15 cellular contexts compared by ENCODE assay signal in genomic region chr5:35877655-35878054, GRCh38. TPM values are rescaled to one million over a fixed set of nuclear protein-coding genes. Genes with fewer than 3 reads are reported as not detected.
DNase-seq lines count a peak whose midpoint lies in the region; ATAC-seq and TF ChIP-seq lines count a peak whose summit lies in the region.
"Had no signal": no experiment of that assay in that cellular context is flagged by ENCODE, and none has a peak within 500 bp of the region (broad histone marks: within the 10 kb centered on the region; RNA-seq: fewer than 3 reads in every experiment).

No MANE protein-coding gene starts in this region.

- H3K9ac ChIP-seq in OCI-LY1 (ENCODE audit: low read length) = no peak overlapping the region

- no peak overlapping the region for H2AFZ ChIP-seq in OCI-LY1 (ENCODE audit: low read length)

- ATAC-seq in stimulated activated effector memory CD8-positive, alpha-beta T cell treated with anti-CD3 and anti-CD28 coated beads, Interleukin-12 subunit alpha, Interleukin-12 subunit beta, amount 100 ng/mL, for 72 hours = peak; percentile 76
- ATAC-seq: WTC11 had no signal

- H3K4me1 ChIP-seq in OCI-LY1 (ENCODE audit: insufficient read depth, low read length, severe bottlenecking) = peaks cover 77% of the 10 kb centered on the region
- H3K4me1 ChIP-seq: ascending aorta had no signal

- no peaks in the 10 kb centered on the region for H3K9me2 ChIP-seq in OCI-LY1 (ENCODE audit: low read depth, low read length)

- H3K4me1 Mint-ChIP-seq in activated T-cell treated with anti-CD3 and anti-CD28 coated beads, Interleukin-2, amount 50 U/mL, for 24 hours (ENCODE audit: low read depth) = peaks cover 93% of the 10 kb centered on the region
- peaks cover 81% of the 10 kb centered on the region for H3K4me1 Mint-ChIP-seq in activated naive CD8-positive, alpha-beta T cell treated with anti-CD3 and anti-CD28 coated beads for 36 hours
- H3K4me1 Mint-ChIP-seq in stimulated activated effector memory CD8-positive, alpha-beta T cell treated with anti-CD3 and anti-CD28 coated beads, Interleukin-12 subunit alpha, Interleukin-12 subunit beta, amount 100 ng/mL, for 72 hours = peaks cover 44% of the 10 kb centered on the region
- H3K4me1 Mint-ChIP-seq: mesothelial cell of epicardium, WTC11 had no signal

- peaks cover 21% of the 10 kb centered on the region for H3K9me3 Mint-ChIP-seq in activated T-cell treated with anti-CD3 and anti-CD28 coated beads, Interleukin-2, amount 50 U/mL, for 24 hours
- peaks cover 22% of the 10 kb centered on the region for H3K9me3 Mint-ChIP-seq in activated naive CD8-positive, alpha-beta T cell treated with anti-CD3 and anti-CD28 coated beads for 36 hours
- H3K9me3 Mint-ChIP-seq in stimulated activated effector memory CD8-positive, alpha-beta T cell treated with anti-CD3 and anti-CD28 coated beads, Interleukin-12 subunit alpha, Interleukin-12 subunit beta, amount 100 ng/mL, for 72 hours = no peaks in the 10 kb centered on the region
- H3K9me3 Mint-ChIP-seq: HFFc6, mesothelial cell of epicardium, WTC11 had no signal

- no peak for TF ChIP-seq CTCF in OCI-LY1 (IDR thresholded peaks at IDR 0.05; ENCODE audit: low read length)

- DNase-seq in activated T-cell treated with anti-CD3 and anti-CD28 coated beads, Interleukin-2, amount 50 U/mL, for 24 hours = no peak
- DNase-seq in activated T-cell treated with anti-CD3 and anti-CD28 coated beads for 4 hours (no peak), HPDE6-E6E7 (ENCODE audit: extremely low spot score) (no peak), mucosa of gallbladder (ENCODE audit: low spot score) (no peak), COR-L47 (lab: John Stamatoyannopoulos, UW) (no peak)
- DNase-seq in activated naive CD8-positive, alpha-beta T cell treated with anti-CD3 and anti-CD28 coated beads for 36 hours = no peak
- DNase-seq in stimulated activated effector memory CD8-positive, alpha-beta T cell treated with anti-CD3 and anti-CD28 coated beads, Interleukin-12 subunit alpha, Interleukin-12 subunit beta, amount 100 ng/mL, for 72 hours (ENCODE audit: low spot score in 2 of 2) = no peak
- DNase-seq: cortex of kidney, GDM1 had no signal

- peaks cover 91% of the 10 kb centered on the region for H3K36me3 Mint-ChIP-seq in activated T-cell treated with anti-CD3 and anti-CD28 coated beads, Interleukin-2, amount 50 U/mL, for 24 hours (ENCODE audit: low read depth)
- H3K36me3 Mint-ChIP-seq in activated naive CD8-positive, alpha-beta T cell treated with anti-CD3 and anti-CD28 coated beads for 36 hours = peaks cover 93% of the 10 kb centered on the region
- peaks cover 56% of the 10 kb centered on the region for H3K36me3 Mint-ChIP-seq in stimulated activated effector memory CD8-positive, alpha-beta T cell treated with anti-CD3 and anti-CD28 coated beads, Interleukin-12 subunit alpha, Interleukin-12 subunit beta, amount 100 ng/mL, for 72 hours
- H3K36me3 Mint-ChIP-seq: mesothelial cell of epicardium, WTC11 had no signal

- H3K27me3 Mint-ChIP-seq in activated T-cell treated with anti-CD3 and anti-CD28 coated beads, Interleukin-2, amount 50 U/mL, for 24 hours = no peaks in the 10 kb centered on the region
- no peaks in the 10 kb centered on the region for H3K27me3 Mint-ChIP-seq in activated naive CD8-positive, alpha-beta T cell treated with anti-CD3 and anti-CD28 coated beads for 36 hours

- no peaks in the 10 kb centered on the region for H3K79me2 ChIP-seq in OCI-LY1 (ENCODE audit: insufficient read depth, low read length)

- H3K4me2 ChIP-seq in OCI-LY1 (ENCODE audit: low read length) = no peak overlapping the region

- H3K9me3 ChIP-seq in OCI-LY1 (ENCODE audit: low read length) = no peaks in the 10 kb centered on the region
- H3K9me3 ChIP-seq: ascending aorta, neutrophil had no signal

- H3K27ac ChIP-seq in OCI-LY1 (ENCODE audit: low read depth, low read length, poor library complexity, severe bottlenecking) = peak overlapping the region; percentile 98
- H3K27ac ChIP-seq: ascending aorta, neutrophil had no signal

- H3F3A ChIP-seq in OCI-LY1 (ENCODE audit: insufficient read depth, low read length) = no peaks in the 10 kb centered on the region

- no peaks in the 10 kb centered on the region for H4K20me1 ChIP-seq in OCI-LY1 (ENCODE audit: insufficient read depth, low read length)

- peak overlapping the region; percentile 89 for H3K27ac Mint-ChIP-seq in activated T-cell treated with anti-CD3 and anti-CD28 coated beads, Interleukin-2, amount 50 U/mL, for 24 hours
- H3K27ac Mint-ChIP-seq in activated naive CD8-positive, alpha-beta T cell treated with anti-CD3 and anti-CD28 coated beads for 36 hours = peak overlapping the region; percentile 90
- H3K27ac Mint-ChIP-seq in stimulated activated effector memory CD8-positive, alpha-beta T cell treated with anti-CD3 and anti-CD28 coated beads, Interleukin-12 subunit alpha, Interleukin-12 subunit beta, amount 100 ng/mL, for 72 hours = peak overlapping the region; percentile 48
- H3K27ac Mint-ChIP-seq: mesothelial cell of epicardium, WTC11 had no signal

- no peak overlapping the region for H3K4me3 Mint-ChIP-seq in activated T-cell treated with anti-CD3 and anti-CD28 coated beads, Interleukin-2, amount 50 U/mL, for 24 hours
- no peak overlapping the region for H3K4me3 Mint-ChIP-seq in activated naive CD8-positive, alpha-beta T cell treated with anti-CD3 and anti-CD28 coated beads for 36 hours
- no peak overlapping the region for H3K4me3 Mint-ChIP-seq in stimulated activated effector memory CD8-positive, alpha-beta T cell treated with anti-CD3 and anti-CD28 coated beads, Interleukin-12 subunit alpha, Interleukin-12 subunit beta, amount 100 ng/mL, for 72 hours
- H3K4me3 Mint-ChIP-seq: mesothelial cell of epicardium, WTC11 had no signal

- no peak overlapping the region for H3K4me3 ChIP-seq in OCI-LY1 (ENCODE audit: low read depth, low read length, poor library complexity, severe bottlenecking)
- H3K4me3 ChIP-seq: ascending aorta had no signal

- H3K36me3 ChIP-seq in OCI-LY1 (ENCODE audit: insufficient read depth, low read length) = peaks cover 69% of the 10 kb centered on the region
- H3K36me3 ChIP-seq: ascending aorta, neutrophil had no signal

- H3K27me3 ChIP-seq in OCI-LY1 (ENCODE audit: insufficient read depth, low read length) = no peaks in the 10 kb centered on the region
- H3K27me3 ChIP-seq: ascending aorta, neutrophil had no signal

RNA-seq across cellular contexts. Expression of gene IL7R, which starts 21.0 kb away (rescaled TPM):
- 100 to 1,000 TPM; 112 to 117 TPM for total RNA-seq in activated naive CD8-positive, alpha-beta T cell treated with anti-CD3 and anti-CD28 coated beads for 36 hours
- total RNA-seq in mucosa of gallbladder = 34.0 TPM
